In the genomic region with DNA sequence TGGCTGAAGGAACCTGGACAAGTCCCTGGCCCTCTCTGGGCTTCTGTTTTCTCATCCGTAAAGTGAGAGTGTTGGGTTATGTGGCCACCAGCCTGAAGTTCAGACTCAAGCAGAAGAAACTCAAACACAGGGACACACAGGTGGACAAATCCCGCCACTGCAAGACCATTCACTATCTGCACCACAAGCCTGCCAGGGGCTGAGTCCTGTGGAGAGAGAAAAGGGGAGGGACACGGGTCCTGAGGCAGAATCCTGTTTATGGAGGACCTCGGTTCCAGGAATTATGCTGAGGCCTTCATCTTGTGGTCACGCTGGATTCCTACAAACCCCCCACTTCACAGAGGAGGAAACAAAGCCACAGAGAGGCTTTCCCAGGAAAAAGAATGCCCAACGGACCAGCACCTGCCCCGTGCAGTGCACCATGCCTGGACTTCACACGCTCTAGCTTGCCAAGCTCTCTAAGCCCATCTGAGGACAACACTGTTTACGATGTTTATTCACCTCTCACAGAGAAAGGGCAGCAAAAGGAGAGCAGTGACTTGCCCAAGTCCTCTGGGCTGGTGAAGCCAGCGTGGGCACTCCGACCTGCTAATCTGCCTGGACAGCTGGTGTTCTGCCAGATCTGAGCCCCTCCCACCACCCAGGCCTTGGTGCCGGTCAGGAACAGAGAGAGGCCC, we compare ENCODE assay signal across 19 cellular contexts. TPM values are rescaled to one million over a fixed set of nuclear protein-coding genes. Genes with fewer than 3 reads are reported as not detected.
DNase-seq lines count a peak whose midpoint lies in the region; ATAC-seq and TF ChIP-seq lines count a peak whose summit lies in the region.
"Had no signal": no experiment of that assay in that cellular context is flagged by ENCODE, and none has a peak within 500 bp of the region (broad histone marks: within the 10 kb centered on the region; RNA-seq: fewer than 3 reads in every experiment).

No MANE protein-coding gene starts in this region.

- no peaks in the 10 kb centered on the region for H3K27me3 ChIP-seq in testis

- WGBS in testis, 2 donors, result 78 to 89% methylated on average over 12 of the region's 12 CpGs

- no peak for TF ChIP-seq CTCF in testis (IDR thresholded peaks at IDR 0.05)

- TF ChIP-seq POLR2A in testis (IDR thresholded peaks at IDR 0.05), result no peak

- H3K4me1 ChIP-seq in testis, result no peaks in the 10 kb centered on the region
- H3K4me1 ChIP-seq: SJSA1 had no signal

- intact Hi-C loops in Right ventricle myocardium inferior (cut with DNase I) (no loop called here), left ventricle myocardium superior (cut with micrococcal nuclease) (no loop called here), testis (cut with DNase I; ENCODE audit: low total_unique reads) (no loop called here)

- ATAC-seq in Right ventricle myocardium inferior, result no peak
- ATAC-seq in left ventricle myocardium superior, result no peak
- no peak for ATAC-seq in HG03442 (IDR thresholded peaks at IDR 0.05; ENCODE audit: unreplicated experiment)
- ATAC-seq in HG02571 (IDR thresholded peaks at IDR 0.05; ENCODE audit: unreplicated experiment), result no peak

- DNase-seq in Right ventricle myocardium inferior (ENCODE audit: missing footprints), result peak; percentile 11
- DNase-seq in left ventricle myocardium superior, result no peak
- peak; percentile 36 for DNase-seq in NCI-H69 (lab: John Stamatoyannopoulos, UW)
- DNase-seq in epidermal melanocyte (ENCODE audit: insufficient read length, low spot score), result peak; percentile 7
- DNase-seq in testis, result peak; percentile 30
- no peak for DNase-seq in CD1c-positive myeloid dendritic cell (ENCODE audit: extremely low spot score)
- DNase-seq: COR-L47, DMS153, EL, HCEC 1CT, Karpas-422, NCI-H1105 treated with DMSO at 0.1 percent for 48 hours, NCI-H187, NCI-H526 treated with DMSO at 0.1 percent for 48 hours had no signal

- H3K36me3 ChIP-seq in testis (ENCODE audit: low read depth, missing control alignments), result no peaks in the 10 kb centered on the region
- H3K36me3 ChIP-seq: SJSA1 had no signal

- no peak overlapping the region for H3K27ac ChIP-seq in testis
- H3K27ac ChIP-seq: RWPE1, SJSA1 had no signal

- no peak overlapping the region for H3K4me3 ChIP-seq in testis
- H3K4me3 ChIP-seq: SJSA1 had no signal

- no peaks in the 10 kb centered on the region for H3K9me3 ChIP-seq in testis
- H3K9me3 ChIP-seq: SJSA1 had no signal

RNA-seq across cellular contexts. Expression of a gene that starts 1.3 kb away (rescaled TPM):
- 0.08 TPM for total RNA-seq in Right ventricle myocardium inferior
- not detected for total RNA-seq in left ventricle myocardium superior
- total RNA-seq in testis, result under 1 TPM; 0.37 to 0.71 TPM
- 0.12 TPM for polyA plus RNA-seq in testis (ENCODE audit: insufficient read depth, low read depth, low replicate concordance)
- total RNA-seq: A172, SJSA1 had no signal

RNA-seq across cellular contexts. Expression of a gene that starts 39.1 kb away (rescaled TPM):
- total RNA-seq in Right ventricle myocardium inferior (0.49 TPM), left ventricle myocardium superior (0.45 TPM), testis (10 to 100 TPM; 14.6 to 53.1 TPM)
- 17.5 TPM for polyA plus RNA-seq in testis (ENCODE audit: insufficient read depth, low read depth, low replicate concordance)
- total RNA-seq: A172, SJSA1 had no signal

RNA-seq across cellular contexts. Expression of a gene that starts 49.8 kb away (rescaled TPM):
- total RNA-seq in Right ventricle myocardium inferior (57.5 TPM), left ventricle myocardium superior (65.2 TPM), testis (10 to 100 TPM; 69.6 to 78.7 TPM)
- 54.2 TPM for polyA plus RNA-seq in testis (ENCODE audit: insufficient read depth, low read depth, low replicate concordance)

RNA-seq across cellular contexts. Expression of a gene that starts 55.4 kb away (rescaled TPM):
- total RNA-seq in Right ventricle myocardium inferior, result 50.6 TPM
- total RNA-seq in left ventricle myocardium superior, result 52.3 TPM
- total RNA-seq in testis, result 100 to 1,000 TPM; 131 to 176 TPM
- 141 TPM for polyA plus RNA-seq in testis (ENCODE audit: insufficient read depth, low read depth, low replicate concordance)

Comparison
In these comparisons a context has a peak if more than half of its experiments do, and no peak if none do; other contexts are left out.
1. DNase-seq: peak in Right ventricle myocardium inferior (single experiment), NCI-H69 (single experiment), epidermal melanocyte (single experiment) and testis (single experiment); none in left ventricle myocardium superior (single experiment) and CD1c-positive myeloid dendritic cell (single experiment).
2. RNA of a gene that starts 39.1 kb away (total RNA-seq): 14.6 to 53.1 TPM in testis; 0.49 TPM in Right ventricle myocardium inferior (single experiment) and 0.45 TPM in left ventricle myocardium superior (single experiment); every median in the first group is over 10 times any median in the second.